ENCODE assay signal across 6 cellular contexts in the genomic region with DNA sequence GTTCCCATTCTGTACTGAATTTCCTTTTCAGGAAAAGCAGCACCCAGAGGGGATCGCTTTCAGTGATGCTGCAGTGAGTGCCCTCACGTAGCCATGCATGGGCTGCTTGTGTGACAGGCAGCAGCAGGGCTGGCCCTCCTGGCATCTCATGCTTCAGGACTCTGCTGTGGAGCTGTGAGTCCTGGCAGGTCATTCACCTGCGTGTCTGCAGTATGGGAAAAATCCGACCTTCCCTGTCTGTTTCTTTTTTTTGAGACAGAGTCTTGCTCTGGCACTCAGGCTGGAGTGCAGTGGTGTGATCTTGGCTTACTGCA. TPM values are rescaled to one million over a fixed set of nuclear protein-coding genes. Genes with fewer than 3 reads are reported as not detected.
"Had no signal": no experiment of that assay in that cellular context is flagged by ENCODE, and none has a peak within 500 bp of the region (broad histone marks: within the 10 kb centered on the region; RNA-seq: fewer than 3 reads in every experiment).

No MANE protein-coding gene starts in this region.

- H3K36me3 Mint-ChIP-seq: IgD-negative memory B cell had no signal

- H3K36me3 ChIP-seq: HAP-1 had no signal

- H2AFZ ChIP-seq: GM23338 had no signal

- H3K4me1 ChIP-seq: HAP-1 had no signal

- H3K4me2 ChIP-seq: GM23338 had no signal

- H3K27ac Mint-ChIP-seq: GM23338, HFFc6, IgD-negative memory B cell had no signal

- H3K4me3 Mint-ChIP-seq: GM23338, HFFc6, IgD-negative memory B cell had no signal

- ATAC-seq: GM23338, HCT116 had no signal

- H3K9me3 Mint-ChIP-seq: GM23338 had no signal

- H3K9me3 ChIP-seq: HAP-1 had no signal

- H3K4me3 ChIP-seq: GM23338, HAP-1 had no signal

- H3K27ac ChIP-seq: HL-60 had no signal

- DNase-seq: HFFc6 had no signal

RNA-seq across cellular contexts. Expression of a gene that starts 13.4 kb away (rescaled TPM):
- total RNA-seq: HFFc6 had no signal
